ENCODE assay signal across 20 cellular contexts in genomic region chr7:7802531-7802930, GRCh38.
DNase-seq lines count a peak whose midpoint lies in the region; ATAC-seq, FAIRE-seq and TF ChIP-seq lines count a peak whose summit lies in the region.
"Had no signal": no experiment of that assay in that cellular context is flagged by ENCODE, and none has a peak within 500 bp of the region (broad histone marks: within the 10 kb centered on the region; RNA-seq: fewer than 3 reads in every experiment).

No MANE protein-coding gene starts in this region.

- no peak overlapping the region for H3K4me3 ChIP-seq in RWPE2 (ENCODE audit: severe bottlenecking)
- H3K4me3 ChIP-seq: A549; BLaER1 treated with 17β-estradiol and CSF1 and Interleukin-3, amounts not matched to agents 10 nM and 100 nM had no signal

- H3K4me1 ChIP-seq in RWPE2 (ENCODE audit: insufficient read depth, poor library complexity, severe bottlenecking) = peaks cover 6% of the 10 kb centered on the region

- H3K9me3 ChIP-seq in RWPE2 (ENCODE audit: severe bottlenecking) = no peaks in the 10 kb centered on the region
- H3K9me3 ChIP-seq: A549, Caco-2 had no signal

- H3K36me3 ChIP-seq in RWPE2 (ENCODE audit: low read depth) = no peaks in the 10 kb centered on the region

- H3K27me3 ChIP-seq in RWPE2 (ENCODE audit: insufficient read depth, poor library complexity, severe bottlenecking) = no peaks in the 10 kb centered on the region
- H3K27me3 ChIP-seq: BLaER1 treated with 17β-estradiol and CSF1 and Interleukin-3, amounts not matched to agents 10 nM and 100 nM had no signal

- POLR2A ChIA-PET in RWPE1 (lab: Yijun Ruan, JAX; ENCODE audit: low non-redundant PET) = no interaction called here

- no peak for TF ChIP-seq CTCF in RWPE2 (IDR thresholded peaks at IDR 0.05; ENCODE audit: poor library complexity, severe bottlenecking)
- no peak for TF ChIP-seq CTCF in RWPE1 (conservative IDR thresholded peaks at IDR 0.05; ENCODE audit: low read depth)

- ATAC-seq in RWPE2 (ENCODE audit: low read depth) = peak; percentile 46; the same call in 2 of the 3 replicates
- ATAC-seq: A549; CD8-positive, alpha-beta T cell had no signal

- CTCF ChIA-PET in RWPE1 (lab: Yijun Ruan, JAX) = no interaction called here

- FAIRE-seq in urothelium cell line (lab: Jason Lieb, UNC) = peak; percentile 50
- FAIRE-seq: A549, D721Med, GM12891, GM19239 had no signal

- DNase-seq in DMS53 (lab: John Stamatoyannopoulos, UW) (peak; percentile 19), DMS53 treated with DMSO at 0.1 percent for 48 hours (lab: John Stamatoyannopoulos, UW; ENCODE audit: unreplicated experiment) (no peak), RWPE2 (ENCODE audit: low spot score) (no peak), urothelium cell line (ENCODE audit: low spot score) (no peak), putamen (ENCODE audit: low spot score) (no peak), RWPE1 (ENCODE audit: low spot score) (no peak)
- DNase-seq: AML-193; Caco-2; Calu3; CD4-positive, alpha-beta T cell; CD8-positive, alpha-beta T cell; DMS79 treated with DMSO at 0.1 percent for 48 hours; GDM1 had no signal

- no peak overlapping the region for H3K27ac ChIP-seq in RWPE2 (ENCODE audit: poor library complexity, severe bottlenecking)
- H3K27ac ChIP-seq in RWPE1 = no peak overlapping the region
- H3K27ac ChIP-seq: 22Rv1; A549; BLaER1 treated with 17β-estradiol and CSF1 and Interleukin-3, amounts not matched to agents 10 nM and 100 nM; C4-2B had no signal
